ENCODE assay signal across 1 cellular context in genomic region chr4:32140636-32141035, GRCh38.
TF ChIP-seq lines count a peak whose summit lies in the region.

No MANE protein-coding gene starts in this region.

TF ChIP-seq in K562, 482 proteins besides CTCF, POLR2A, EP300 and RAD21:
- no peak for TF ChIP-seq THRAP3 (IDR thresholded peaks at IDR 0.05; ENCODE audit: borderline replicate concordance)
- TF ChIP-seq MTA1 (IDR thresholded peaks at IDR 0.05; ENCODE audit: borderline replicate concordance), result no peak
- peak; percentile 44 for TF ChIP-seq TCF3 (CRISPR knock-in tag; IDR thresholded peaks at IDR 0.05)
